In the genomic region with DNA sequence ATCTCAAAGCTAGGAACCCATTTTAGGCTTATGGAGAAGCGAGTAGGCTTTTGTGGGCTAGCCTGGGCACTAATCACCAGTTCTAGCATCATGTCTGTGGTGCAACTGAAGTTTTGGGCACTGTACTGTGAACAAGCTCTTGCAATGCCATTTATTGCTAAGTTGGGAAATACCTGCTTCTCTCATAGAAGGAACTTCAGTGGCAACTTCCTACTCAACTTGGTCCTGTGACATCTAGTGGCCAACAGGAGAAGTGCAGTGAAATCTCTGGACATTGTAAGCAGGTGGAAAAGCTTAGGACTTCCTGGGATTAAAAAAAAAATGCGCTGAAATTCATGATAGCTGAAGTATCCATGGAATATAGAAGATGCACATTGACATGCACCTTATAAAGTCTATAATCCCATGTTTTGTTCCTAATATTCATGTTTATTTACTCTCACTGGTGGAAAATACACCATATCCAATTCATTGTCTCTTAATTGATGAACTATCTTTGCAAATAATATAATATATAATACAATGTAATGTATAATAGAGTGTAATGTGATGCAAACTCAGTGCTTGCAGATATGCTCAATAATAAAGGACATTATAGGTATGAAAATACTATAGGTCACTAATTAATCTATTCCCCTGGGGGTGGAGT, we compare ENCODE assay signal across 8 cellular contexts.
DNase-seq lines count a peak whose midpoint lies in the region; ATAC-seq and TF ChIP-seq lines count a peak whose summit lies in the region.

No MANE protein-coding gene starts in this region.

- H3K9me3 ChIP-seq in BLaER1 treated with 17β-estradiol and CSF1 and Interleukin-3, amounts not matched to agents 10 nM and 100 nM (replicated peaks in 1 of 11), result peaks cover 8 to 19% (median 14%) of the 10 kb centered on the region in 11 experiments; a peak in 21 of 22 replicates
- H3K9me3 ChIP-seq in OCI-LY1 (ENCODE audit: low read length) (peaks cover 6% of the 10 kb centered on the region; the same call in 1 of the 2 replicates), parathyroid adenoma (ENCODE audit: control insufficient read depth, low read length) (no peaks in the 10 kb centered on the region)

- H4K20me1 ChIP-seq in BLaER1 treated with 17β-estradiol and CSF1 and Interleukin-3, amounts not matched to agents 10 nM and 100 nM, result peaks cover 0 to 12% (median 0%) of the 10 kb centered on the region in 11 experiments; a peak in 4 of 22 replicates
- no peaks in the 10 kb centered on the region for H4K20me1 ChIP-seq in OCI-LY1 (ENCODE audit: insufficient read depth, low read length)

- ATAC-seq in GM18520 (IDR thresholded peaks at IDR 0.05; ENCODE audit: unreplicated experiment) (peak; percentile 45), HG02840 (IDR thresholded peaks at IDR 0.05; ENCODE audit: low FRiP score, unreplicated experiment) (no peak)

- H3K4me1 ChIP-seq in BLaER1 treated with 17β-estradiol and CSF1 and Interleukin-3, amounts not matched to agents 10 nM and 100 nM, result peaks cover 0 to 8% (median 2%) of the 10 kb centered on the region in 10 experiments; a peak in 9 of 20 replicates
- H3K4me1 ChIP-seq in OCI-LY1 (ENCODE audit: insufficient read depth, low read length, severe bottlenecking) (no peaks in the 10 kb centered on the region), parathyroid adenoma (no peaks in the 10 kb centered on the region)

- no peak overlapping the region for H3K4me3 ChIP-seq in BLaER1 treated with 17β-estradiol and CSF1 and Interleukin-3, amounts not matched to agents 10 nM and 100 nM
- H3K4me3 ChIP-seq in OCI-LY1 (ENCODE audit: low read depth, low read length, poor library complexity, severe bottlenecking) (no peak overlapping the region), parathyroid adenoma (ENCODE audit: low read depth, low read length) (no peak overlapping the region)

- no peaks in the 10 kb centered on the region for H3K9me2 ChIP-seq in OCI-LY1 (ENCODE audit: low read depth, low read length)

- H3K79me2 ChIP-seq in OCI-LY1 (ENCODE audit: insufficient read depth, low read length) (no peaks in the 10 kb centered on the region), parathyroid adenoma (no peaks in the 10 kb centered on the region)

- peak overlapping the region in 7 of 11 experiments; percentile 3 to 16 (median 7); a peak in 6 of 22 replicates for H3K4me2 ChIP-seq in BLaER1 treated with 17β-estradiol and CSF1 and Interleukin-3, amounts not matched to agents 10 nM and 100 nM
- H3K4me2 ChIP-seq in OCI-LY1 (ENCODE audit: low read length) (no peak overlapping the region), parathyroid adenoma (ENCODE audit: low read length) (no peak overlapping the region)

- H3K36me3 ChIP-seq in BLaER1 treated with 17β-estradiol and CSF1 and Interleukin-3, amounts not matched to agents 10 nM and 100 nM, result no peaks in the 10 kb centered on the region
- no peaks in the 10 kb centered on the region; the same call in 1 of the 2 replicates for H3K36me3 ChIP-seq in OCI-LY1 (ENCODE audit: insufficient read depth, low read length)
- no peaks in the 10 kb centered on the region for H3K36me3 ChIP-seq in parathyroid adenoma (ENCODE audit: control insufficient read depth, insufficient read depth, low read length)

- H3K9ac ChIP-seq in BLaER1 treated with 17β-estradiol and CSF1 and Interleukin-3, amounts not matched to agents 10 nM and 100 nM, result no peak overlapping the region
- H3K9ac ChIP-seq in OCI-LY1 (ENCODE audit: low read length) (no peak overlapping the region), parathyroid adenoma (no peak overlapping the region)

- TF ChIP-seq CTCF in OCI-LY1 (IDR thresholded peaks at IDR 0.05; ENCODE audit: low read length), result peak; percentile 82
- TF ChIP-seq CTCF in parathyroid adenoma (IDR thresholded peaks at IDR 0.05), result peak; percentile 69

- H3K27ac ChIP-seq in BLaER1 treated with 17β-estradiol and CSF1 and Interleukin-3, amounts not matched to agents 10 nM and 100 nM, result peak overlapping the region in 6 of 11 experiments; percentile 28 to 57 (median 40); a peak in 6 of 22 replicates
- no peak overlapping the region for H3K27ac ChIP-seq in OCI-LY1 (ENCODE audit: low read depth, low read length, poor library complexity, severe bottlenecking)
- H3K27ac ChIP-seq in parathyroid adenoma, result no peak overlapping the region

- DNase-seq in HS-27A (ENCODE audit: low read depth) (peak; percentile 58), globus pallidus (ENCODE audit: low spot score) (peak; percentile 73)
- peak; percentile 72 for DNase-seq in activated effector memory CD4-positive, alpha-beta T cell treated with anti-CD3 and anti-CD28 coated beads, Interleukin-2, amount 50 U/mL, for 16 hours

- no peak overlapping the region for H2AFZ ChIP-seq in OCI-LY1 (ENCODE audit: low read length)
- no peak overlapping the region for H2AFZ ChIP-seq in parathyroid adenoma

- peaks cover 19 to 37% (median 31%) of the 10 kb centered on the region in 11 experiments for H3K27me3 ChIP-seq in BLaER1 treated with 17β-estradiol and CSF1 and Interleukin-3, amounts not matched to agents 10 nM and 100 nM
- H3K27me3 ChIP-seq in OCI-LY1 (ENCODE audit: insufficient read depth, low read length) (peaks cover 10% of the 10 kb centered on the region; the same call in 1 of the 2 replicates), parathyroid adenoma (ENCODE audit: control insufficient read depth, insufficient read depth, low read length) (no peaks in the 10 kb centered on the region)

- no peaks in the 10 kb centered on the region for H3F3A ChIP-seq in OCI-LY1 (ENCODE audit: insufficient read depth, low read length)

Comparison
In these comparisons a context has a peak if more than half of its experiments do, and no peak if none do; other contexts are left out.
1. H3K27ac ChIP-seq: peak in BLaER1 treated with 17β-estradiol and CSF1 and Interleukin-3, amounts not matched to agents 10 nM and 100 nM (6 of 11); none in OCI-LY1 (single experiment) and parathyroid adenoma (single experiment).
2. H3K4me2 ChIP-seq: peak in BLaER1 treated with 17β-estradiol and CSF1 and Interleukin-3, amounts not matched to agents 10 nM and 100 nM (7 of 11); none in OCI-LY1 (single experiment) and parathyroid adenoma (single experiment).
3. Peak in every context shown above with its lines, with median percentiles within 50 percentile points of each other: DNase-seq.